In the genomic region with DNA sequence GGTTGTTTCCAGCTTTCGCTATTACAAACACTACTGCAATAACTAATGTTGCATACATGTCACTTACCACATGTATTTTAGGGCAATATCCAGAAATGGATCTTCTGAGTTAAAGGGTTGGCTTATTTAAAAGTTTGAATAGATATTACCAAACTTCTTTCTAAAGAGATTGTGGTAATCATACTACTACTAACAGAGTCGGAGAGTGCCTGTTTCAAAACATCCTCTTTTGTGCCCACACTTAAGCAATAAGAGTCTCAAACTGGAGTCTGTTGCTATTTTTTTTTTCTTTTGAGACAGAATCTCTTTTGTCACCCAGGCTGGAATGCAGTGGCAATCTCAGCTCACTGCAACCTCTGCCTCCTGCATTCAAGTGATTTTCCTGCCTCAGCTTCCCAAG, we compare ENCODE assay signal across 24 cellular contexts. TPM values are rescaled to one million over a fixed set of nuclear protein-coding genes. Genes with fewer than 3 reads are reported as not detected.
"Had no signal": no experiment of that assay in that cellular context is flagged by ENCODE, and none has a peak within 500 bp of the region (broad histone marks: within the 10 kb centered on the region; RNA-seq: fewer than 3 reads in every experiment).

No MANE protein-coding gene starts in this region.

- H3K4me1 ChIP-seq: ascending aorta, breast epithelium, right lobe of liver, testis had no signal

- H3K9me3 Mint-ChIP-seq: activated CD4-positive, alpha-beta T cell treated with anti-CD3 and anti-CD28 coated beads, Interleukin-2, amount 10 ng/mL, durations not matched to agents 24 days and 14 days; activated naive CD4-positive, alpha-beta T cell treated with anti-CD3 and anti-CD28 coated beads for 36 hours; activated naive CD8-positive, alpha-beta T cell treated with anti-CD3 and anti-CD28 coated beads, Interleukin-2, amount 50 U/mL, for 24 hours; immature natural killer cell had no signal

- H3K27ac ChIP-seq: ascending aorta, breast epithelium, epithelial cell of prostate, ovary, right lobe of liver, testis, upper lobe of right lung had no signal

- H3K4me3 ChIP-seq: ascending aorta, breast epithelium, ovary, right lobe of liver, smooth muscle cell, testis, upper lobe of right lung had no signal

- H3K9me3 ChIP-seq: ascending aorta, breast epithelium, ovary, right lobe of liver, testis, upper lobe of right lung had no signal

- H3K36me3 ChIP-seq: ascending aorta, breast epithelium, ovary, right lobe of liver, upper lobe of right lung had no signal

- ATAC-seq: right lobe of liver, T-helper 17 cell, upper lobe of right lung had no signal

- H3K4me3 Mint-ChIP-seq: activated CD4-positive, alpha-beta T cell treated with anti-CD3 and anti-CD28 coated beads, Interleukin-2, amount 10 ng/mL, durations not matched to agents 24 days and 14 days; activated naive CD4-positive, alpha-beta T cell treated with anti-CD3 and anti-CD28 coated beads for 36 hours; activated naive CD8-positive, alpha-beta T cell treated with anti-CD3 and anti-CD28 coated beads, Interleukin-2, amount 50 U/mL, for 24 hours; activated T-helper 1 cell treated with anti-CD3 and anti-CD28 coated beads, Interleukin-12 subunit alpha, Interleukin-12 subunit beta, Interleukin-2, Interleukin-4 antibody, amounts not matched to agents 30 ng/mL and 10 ng/mL and 1 ng/mL, durations not matched to agents 14 hours and 24 hours and 36 hours; dendritic cell treated with granulocyte-macrophage colony-stimulating factor and Interleukin-4, amounts not matched to agents 40 ng/mL and 50 ng/mL, for 4 days; stimulated activated naive CD8-positive, alpha-beta T cell treated with anti-CD3 and anti-CD28 coated beads, Interleukin-15, amount 100 ng/mL, for 72 hours; T-helper 17 cell had no signal

- H3K27me3 Mint-ChIP-seq: dendritic cell treated with granulocyte-macrophage colony-stimulating factor and Interleukin-4, amounts not matched to agents 40 ng/mL and 50 ng/mL, for 4 days had no signal

- DNase-seq: activated CD4-positive, alpha-beta T cell treated with anti-CD3 and anti-CD28 coated beads, Interleukin-2, amount 10 ng/mL, durations not matched to agents 24 days and 14 days; activated CD4-positive, CD25-positive, alpha-beta regulatory T cell; activated CD8-positive, alpha-beta memory T cell treated with anti-CD3 and anti-CD28 coated beads, Interleukin-2, amount 50 U/mL, for 48 hours; activated naive CD4-positive, alpha-beta T cell treated with anti-CD3 and anti-CD28 coated beads for 36 hours; activated naive CD8-positive, alpha-beta T cell treated with anti-CD3 and anti-CD28 coated beads, Interleukin-2, amount 50 U/mL, for 24 hours; cerebellar nuclear complex; head of caudate nucleus; immature natural killer cell; ovary; right lobe of liver; stimulated activated naive CD8-positive, alpha-beta T cell treated with anti-CD3 and anti-CD28 coated beads, Interleukin-15, amount 100 ng/mL, for 72 hours; T-helper 17 cell; testis; upper lobe of right lung had no signal

- H3K27ac Mint-ChIP-seq: activated CD4-positive, alpha-beta T cell treated with anti-CD3 and anti-CD28 coated beads, Interleukin-2, amount 10 ng/mL, durations not matched to agents 24 days and 14 days; activated naive CD4-positive, alpha-beta T cell treated with anti-CD3 and anti-CD28 coated beads for 36 hours; activated naive CD8-positive, alpha-beta T cell treated with anti-CD3 and anti-CD28 coated beads, Interleukin-2, amount 50 U/mL, for 24 hours; activated T-helper 1 cell treated with anti-CD3 and anti-CD28 coated beads, Interleukin-12 subunit alpha, Interleukin-12 subunit beta, Interleukin-2, Interleukin-4 antibody, amounts not matched to agents 30 ng/mL and 10 ng/mL and 1 ng/mL, durations not matched to agents 14 hours and 24 hours and 36 hours; dendritic cell treated with granulocyte-macrophage colony-stimulating factor and Interleukin-4, amounts not matched to agents 40 ng/mL and 50 ng/mL, for 4 days; immature natural killer cell; stimulated activated naive CD8-positive, alpha-beta T cell treated with anti-CD3 and anti-CD28 coated beads, Interleukin-15, amount 100 ng/mL, for 72 hours; T-helper 17 cell had no signal

- H3K4me2 ChIP-seq: smooth muscle cell had no signal

- H3K27me3 ChIP-seq: ascending aorta, breast epithelium, ovary, right lobe of liver, testis had no signal

- H3K4me1 Mint-ChIP-seq: stimulated activated naive CD8-positive, alpha-beta T cell treated with anti-CD3 and anti-CD28 coated beads, Interleukin-15, amount 100 ng/mL, for 72 hours; T-helper 17 cell had no signal

RNA-seq across cellular contexts. Expression of a gene that starts 35.8 kb away (rescaled TPM):
- total RNA-seq: activated CD4-positive, alpha-beta T cell treated with anti-CD3 and anti-CD28 coated beads, Interleukin-2, amount 10 ng/mL, durations not matched to agents 24 days and 14 days; activated naive CD4-positive, alpha-beta T cell treated with anti-CD3 and anti-CD28 coated beads for 36 hours; activated T-helper 1 cell treated with anti-CD3 and anti-CD28 coated beads, Interleukin-12 subunit alpha, Interleukin-12 subunit beta, Interleukin-2, Interleukin-4 antibody, amounts not matched to agents 30 ng/mL and 10 ng/mL and 1 ng/mL, durations not matched to agents 14 hours and 24 hours and 36 hours; ascending aorta; fibroblast of lung; frontal cortex; pulmonary artery endothelial cell; right lobe of liver; smooth muscle cell; T-helper 17 cell; testis had no signal
- polyA plus RNA-seq: fibroblast of lung, neural cell, ovary, smooth muscle cell had no signal
